Comparison of ENCODE assay signal across 20 cellular contexts in the genomic region with DNA sequence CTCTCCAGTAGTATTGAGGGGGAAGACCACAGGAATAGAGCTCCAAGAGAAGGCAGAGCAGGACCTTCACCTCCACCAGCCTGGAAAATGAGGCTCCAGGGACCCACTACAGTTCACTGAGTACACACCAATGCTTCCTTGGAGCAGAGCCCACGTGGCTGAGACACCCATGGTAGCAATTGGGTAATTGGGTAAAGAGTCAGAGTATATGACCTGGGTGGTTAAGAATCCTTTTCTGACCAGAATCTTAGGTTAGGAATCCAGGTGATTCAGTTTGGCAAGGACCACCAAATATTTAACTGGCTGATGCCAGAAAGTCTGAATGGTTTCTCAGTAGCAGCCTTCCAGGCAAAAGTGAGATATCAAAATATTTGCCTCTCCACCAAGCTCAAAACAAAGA.
"Had no signal": no experiment of that assay in that cellular context is flagged by ENCODE, and none has a peak within 500 bp of the region (broad histone marks: within the 10 kb centered on the region; RNA-seq: fewer than 3 reads in every experiment).

No MANE protein-coding gene starts in this region.

- DNase-seq: activated CD4-positive, alpha-beta T cell treated with anti-CD3 and anti-CD28 coated beads for 48 hours; activated CD8-positive, alpha-beta T cell treated with anti-CD3 and anti-CD28 coated beads for 36 hours; activated effector memory CD4-positive, alpha-beta T cell treated with Interleukin-2 at 50 U/mL for 16 hours; activated naive CD4-positive, alpha-beta T cell treated with anti-CD3 and anti-CD28 coated beads, Interleukin-2, amount 50 U/mL, for 16 hours; activated T-cell treated with anti-CD3 and anti-CD28 coated beads, Interleukin-2, amount 50 U/mL, for 4 hours; central memory CD4-positive, alpha-beta T cell; hypothalamus; left cardiac atrium; psoas muscle; sigmoid colon; stimulated activated CD4-positive, alpha-beta T cell treated with anti-CD3 and anti-CD28 coated beads, Interleukin-12 subunit alpha, Interleukin-12 subunit beta, amount 100 ng/mL, for 4 hours; stimulated activated CD4-positive, alpha-beta T cell treated with anti-CD3 and anti-CD28 coated beads, Interleukin-2, amount 100 ng/mL, for 24 hours; T-helper 17 cell; tibial artery; uterus had no signal

- H3K27ac ChIP-seq: coronary artery, esophagus muscularis mucosa, neural progenitor cell, psoas muscle, sigmoid colon, tibial artery, uterus had no signal

- H3K4me1 ChIP-seq: neural progenitor cell, psoas muscle had no signal

- H3K36me3 ChIP-seq: esophagus muscularis mucosa, neural progenitor cell, sigmoid colon, tibial artery, uterus had no signal

- ATAC-seq: activated CD8-positive, alpha-beta T cell treated with anti-CD3 and anti-CD28 coated beads for 36 hours; activated T-cell treated with anti-CD3 and anti-CD28 coated beads, Interleukin-2, amount 50 U/mL, for 4 hours; left cardiac atrium; psoas muscle; T-helper 17 cell; WTC11 had no signal

- H3K9me3 ChIP-seq: esophagus muscularis mucosa, psoas muscle, sigmoid colon, tibial artery, uterus had no signal

- H3K4me3 ChIP-seq: coronary artery, esophagus muscularis mucosa, lung, neural progenitor cell, psoas muscle, sigmoid colon, tibial artery, uterus had no signal

- H3K9ac ChIP-seq: neural progenitor cell had no signal
